8 cellular contexts compared by ENCODE assay signal in the genomic region with DNA sequence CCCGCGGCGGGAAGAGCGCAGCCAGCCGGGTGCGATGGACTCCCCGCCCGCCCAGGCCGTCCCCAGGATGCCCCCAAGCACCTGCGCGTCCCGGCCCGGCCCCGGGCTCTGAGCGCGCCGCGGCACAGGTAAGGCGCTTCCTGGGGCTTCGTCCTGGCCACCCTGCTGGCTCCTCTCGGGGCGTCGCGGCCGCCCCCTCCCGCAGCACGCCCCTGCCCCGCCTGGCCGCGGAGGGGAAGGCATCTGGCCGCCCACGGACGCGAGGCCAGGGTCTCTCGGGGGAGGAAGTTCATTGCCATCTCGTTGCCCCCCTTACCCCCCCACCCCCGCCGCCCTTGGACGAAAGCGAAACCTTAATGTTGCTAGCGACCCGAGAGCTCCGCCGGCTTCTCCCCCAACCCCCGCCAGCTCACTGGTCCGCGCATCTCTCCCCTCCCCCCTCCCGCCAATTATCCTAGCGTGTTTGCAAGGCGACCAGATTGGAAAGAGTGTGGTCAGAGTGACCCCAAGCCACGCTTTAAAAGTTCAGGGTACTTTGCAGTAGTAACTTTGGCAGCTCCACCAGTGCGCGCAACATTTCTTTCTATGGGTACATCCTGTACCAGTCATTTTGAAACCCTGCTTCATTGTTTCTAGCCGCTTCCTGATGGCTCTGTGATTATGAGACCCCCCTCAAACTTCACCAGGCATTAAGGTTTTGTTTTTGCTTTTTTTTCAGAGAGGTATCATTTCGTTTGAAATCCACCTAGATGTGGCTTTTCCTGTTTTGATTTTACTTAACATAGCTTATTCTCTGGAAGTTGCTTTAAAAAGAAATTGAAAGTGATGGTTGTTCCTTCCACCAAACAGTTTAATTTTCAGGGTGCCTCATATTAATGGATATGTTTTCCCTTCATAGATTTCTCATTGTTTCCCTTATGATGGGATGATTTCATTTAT. TPM values are rescaled to one million over a fixed set of nuclear protein-coding genes. Genes with fewer than 3 reads are reported as not detected.
DNase-seq lines count a peak whose midpoint lies in the region; ATAC-seq and TF ChIP-seq lines count a peak whose summit lies in the region.

No MANE protein-coding gene starts in this region.

- H3K27ac ChIP-seq in breast epithelium: peak overlapping the region; percentile 61 to 74

- ATAC-seq in GM19455 (IDR thresholded peaks at IDR 0.05; ENCODE audit: unreplicated experiment) (peak; percentile 52), HG03565 (IDR thresholded peaks at IDR 0.05; ENCODE audit: unreplicated experiment) (peak; percentile 59)

- no peaks in the 10 kb centered on the region for H3K27me3 ChIP-seq in breast epithelium

- peak overlapping the region; percentile 72 to 91 (median 77) for H3K4me3 ChIP-seq in breast epithelium

- intact Hi-C loops in breast epithelium (cut with DNase I; ENCODE audit: low total_unique reads): loop anchor here (2.0 kb wide), 1 partner anchor 27 kb away; no protein-coding TSS in a partner anchor

- DNase-seq in COLO668 (lab: John Stamatoyannopoulos, UW; ENCODE audit: unreplicated experiment) (peak; percentile 76), T-helper 22 cell (ENCODE audit: low read depth) (peak; percentile 32), breast epithelium (ENCODE audit: low spot score in 2 of 2) (no peak), left kidney (ENCODE audit: low read depth, low spot score) (peak; percentile 77), D341Med (ENCODE audit: low spot score) (no peak)
- DNase-seq in stimulated activated CD4-positive, alpha-beta T cell treated with anti-CD3 and anti-CD28 coated beads, Interleukin-4, amount 100 ng/mL, for 1 hour: peak; percentile 63

- no peak for TF ChIP-seq CTCF in breast epithelium (IDR thresholded peaks at IDR 0.05)

- no peak for TF ChIP-seq POLR2A in breast epithelium (IDR thresholded peaks at IDR 0.05)

- peaks cover 0 to 5% of the 10 kb centered on the region in 2 donors for H3K4me1 ChIP-seq in breast epithelium

- H3K36me3 ChIP-seq in breast epithelium: no peaks in the 10 kb centered on the region

- no peaks in the 10 kb centered on the region for H3K9me3 ChIP-seq in breast epithelium

RNA-seq across cellular contexts. Expression of a gene that starts 0.6 kb away (rescaled TPM):
- total RNA-seq in breast epithelium: 10 to 100 TPM; 55.2 to 80.9 (median 63.9) TPM

Comparison
In these comparisons a context has a peak if more than half of its experiments do, and no peak if none do; other contexts are left out.
1. DNase-seq: peak in COLO668 (single experiment), T-helper 22 cell (single experiment), left kidney (single experiment) and stimulated activated CD4-positive, alpha-beta T cell treated with anti-CD3 and anti-CD28 coated beads, Interleukin-4, amount 100 ng/mL, for 1 hour (single experiment); none in breast epithelium (0 of 2) and D341Med (single experiment).